ENCODE assay signal across 1 cellular context in genomic region chr6:166488081-166488685, GRCh38.
TF ChIP-seq lines count a peak whose summit lies in the region.

No MANE protein-coding gene starts in this region.

TF ChIP-seq in WTC11, 78 proteins besides CTCF, POLR2A, EP300 and RAD21 (continued from another document):
- TF ChIP-seq ZNF281 (CRISPR knock-in tag; IDR thresholded peaks at IDR 0.05) = no peak
- TF ChIP-seq ZNF532 (CRISPR knock-in tag; IDR thresholded peaks at IDR 0.05; ENCODE audit: borderline replicate concordance) = no peak
- no peak for TF ChIP-seq TEAD1 (CRISPR knock-in tag; IDR thresholded peaks at IDR 0.05)
- no peak for TF ChIP-seq NR3C1 (CRISPR knock-in tag; conservative IDR thresholded peaks at IDR 0.05; ENCODE audit: low read depth)
- no peak for TF ChIP-seq NFE2L1 (CRISPR knock-in tag; IDR thresholded peaks at IDR 0.05)
- TF ChIP-seq FOXP1 (CRISPR knock-in tag; IDR thresholded peaks at IDR 0.05; ENCODE audit: borderline replicate concordance) = no peak
- TF ChIP-seq JUN (CRISPR knock-in tag; IDR thresholded peaks at IDR 0.05) = no peak
- no peak for TF ChIP-seq ATF6 (CRISPR knock-in tag; IDR thresholded peaks at IDR 0.05)
